8 cellular contexts compared by ENCODE assay signal in genomic region chrX:30889147-30890125, GRCh38. TPM values are rescaled to one million over a fixed set of nuclear protein-coding genes. Genes with fewer than 3 reads are reported as not detected.
A peak's percentile ranks its signal among the peaks of the same experiment; 100 is the strongest.
DNase-seq lines count a peak whose midpoint lies in the region; ATAC-seq and TF ChIP-seq lines count a peak whose summit lies in the region.

TAB3 (minus strand) TSS chrX:30889254; CDS start chrX:30859588, 29,666 bp downstream.

- H3K27me3 ChIP-seq in gastroesophageal sphincter (no peaks in the 10 kb centered on the region), neutrophil (no peaks in the 10 kb centered on the region)

- H3K4me1 Mint-ChIP-seq in HFFc6 (ENCODE audit: low read depth) = peaks cover 14% of the 10 kb centered on the region
- H3K4me1 Mint-ChIP-seq in activated naive CD4-positive, alpha-beta T cell treated with anti-CD3 and anti-CD28 coated beads, Interleukin-2, amount 10 ng/mL, durations not matched to agents 7 days and 5 days = peaks cover 34% of the 10 kb centered on the region

- no peaks in the 10 kb centered on the region for H3K9me3 Mint-ChIP-seq in HFFc6
- H3K9me3 Mint-ChIP-seq in activated naive CD4-positive, alpha-beta T cell treated with anti-CD3 and anti-CD28 coated beads, Interleukin-2, amount 10 ng/mL, durations not matched to agents 7 days and 5 days = no peaks in the 10 kb centered on the region

- CTCF ChIA-PET in activated naive CD4-positive, alpha-beta T cell treated with anti-CD3 and anti-CD28 coated beads, Interleukin-2, amount 10 ng/mL, durations not matched to agents 7 days and 5 days (lab: Charles Lee) = no interaction called here

- TF ChIP-seq CTCF in HFFc6 (IDR thresholded peaks at IDR 0.05) = no peak
- no peak for TF ChIP-seq CTCF in NB4 (IDR thresholded peaks at IDR 0.05; ENCODE audit: low read depth, low read length)
- no peak for TF ChIP-seq CTCF in gastroesophageal sphincter (IDR thresholded peaks at IDR 0.05)
- TF ChIP-seq CTCF in neutrophil (IDR thresholded peaks at IDR 0.05) = no peak

- H3K36me3 ChIP-seq in SK-N-MC (ENCODE audit: insufficient read depth, low read length) = no peaks in the 10 kb centered on the region
- H3K36me3 ChIP-seq in gastroesophageal sphincter = no peaks in the 10 kb centered on the region
- no peaks in the 10 kb centered on the region for H3K36me3 ChIP-seq in neutrophil

- peak; percentile 72 for DNase-seq in GM04503 (ENCODE audit: low read depth)
- DNase-seq in HFFc6 = peak; percentile 95
- DNase-seq in NB4 (ENCODE audit: low read depth) = peak; percentile 96
- DNase-seq in SK-N-MC (ENCODE audit: low read depth, low spot score) = peak; percentile 89
- peak; percentile 95 for DNase-seq in activated naive CD4-positive, alpha-beta T cell treated with anti-CD3 and anti-CD28 coated beads, Interleukin-2, amount 10 ng/mL, durations not matched to agents 7 days and 5 days
- peak; percentile 28 to 90 (median 72) for DNase-seq in substantia nigra (lab: John Stamatoyannopoulos, UW)

- ATAC-seq in gastroesophageal sphincter = peak; percentile 97

- H3K9ac ChIP-seq in SK-N-MC (ENCODE audit: insufficient read length) = peak within 1 kb of the TSS; percentile 69

- H3K27me3 Mint-ChIP-seq in HFFc6 (ENCODE audit: insufficient read depth) = peaks cover 1% of the 10 kb centered on the region; the same call in 1 of the 2 replicates
- H3K27me3 Mint-ChIP-seq in activated naive CD4-positive, alpha-beta T cell treated with anti-CD3 and anti-CD28 coated beads, Interleukin-2, amount 10 ng/mL, durations not matched to agents 7 days and 5 days = peaks cover 5% of the 10 kb centered on the region

- peak within 1 kb of the TSS; percentile 90 for H3K4me3 Mint-ChIP-seq in HFFc6
- peak within 1 kb of the TSS; percentile 86 for H3K4me3 Mint-ChIP-seq in activated naive CD4-positive, alpha-beta T cell treated with anti-CD3 and anti-CD28 coated beads, Interleukin-2, amount 10 ng/mL, durations not matched to agents 7 days and 5 days

- no peak within 1 kb of the TSS for H3K27ac ChIP-seq in SK-N-MC
- peak within 1 kb of the TSS; percentile 72 to 87 (median 86) for H3K27ac ChIP-seq in gastroesophageal sphincter
- H3K27ac ChIP-seq in neutrophil = peak within 1 kb of the TSS; percentile 85
- H3K27ac ChIP-seq in substantia nigra (ENCODE audit: low read depth, low read length, poor library complexity, severe bottlenecking) = peak within 1 kb of the TSS; percentile 63

- no peaks in the 10 kb centered on the region for H3K36me3 Mint-ChIP-seq in HFFc6 (ENCODE audit: low read depth)
- peaks cover 5% of the 10 kb centered on the region for H3K36me3 Mint-ChIP-seq in activated naive CD4-positive, alpha-beta T cell treated with anti-CD3 and anti-CD28 coated beads, Interleukin-2, amount 10 ng/mL, durations not matched to agents 7 days and 5 days

- H3K27ac Mint-ChIP-seq in HFFc6 = peak within 1 kb of the TSS; percentile 88
- H3K27ac Mint-ChIP-seq in activated naive CD4-positive, alpha-beta T cell treated with anti-CD3 and anti-CD28 coated beads, Interleukin-2, amount 10 ng/mL, durations not matched to agents 7 days and 5 days = peak within 1 kb of the TSS; percentile 98

- 4 to 25% methylated on average over 4 to 15 of the region's 62 CpGs for WGBS in gastroesophageal sphincter (ENCODE audit: low coverage in 1 of 2), 2 donors

- H3K9me3 ChIP-seq in SK-N-MC (ENCODE audit: low read depth, low read length) (no peaks in the 10 kb centered on the region), gastroesophageal sphincter (no peaks in the 10 kb centered on the region), neutrophil (no peaks in the 10 kb centered on the region)

- TF ChIP-seq POLR2A in NB4 (IDR thresholded peaks at IDR 0.05; ENCODE audit: extremely low read depth, insufficient read length) = peak; percentile 43
- peak; percentile 35 to 57 for TF ChIP-seq POLR2A in gastroesophageal sphincter (IDR thresholded peaks at IDR 0.05)

- H3K4me1 ChIP-seq in gastroesophageal sphincter (peaks cover 0 to 14% (median 0%) of the 10 kb centered on the region in 3 donors), neutrophil (ENCODE audit: control insufficient read depth in 1 of 2, insufficient read depth in 1 of 2, low read depth in 1 of 2, low read length in 1 of 2) (peaks cover 8 to 18% of the 10 kb centered on the region in 2 experiments)

- H3K4me3 ChIP-seq in NB4 (ENCODE audit: low read depth, low read length) (peak within 1 kb of the TSS; percentile 75), SK-N-MC (peak within 1 kb of the TSS; percentile 78), gastroesophageal sphincter (peak within 1 kb of the TSS; percentile 69 to 85), neutrophil (ENCODE audit: low read depth in 1 of 2, low read length in 1 of 2) (peak within 1 kb of the TSS; percentile 68 to 79)

- TF ChIP-seq EP300 in gastroesophageal sphincter (IDR thresholded peaks at IDR 0.05) = no peak

RNA-seq across cellular contexts. Expression of gene TAB3, which starts in this region (rescaled TPM):
- 10 to 100 TPM in 4 of 6 experiments, 1 to 10 TPM in 2; 9.6 to 11.9 (median 10.6) TPM for total RNA-seq in HFFc6 (2021; fragmentation: NEBNext Ultra II Directional; extraction: Animal tissue kit (Norgen Biotek cat#: 25700))
- 10 to 100 TPM; 16.8 to 26.0 (median 18.7) TPM for total RNA-seq in gastroesophageal sphincter
